ENCODE assay signal across 9 cellular contexts in genomic region chr13:40026741-40027140, GRCh38.
DNase-seq lines count a peak whose midpoint lies in the region; ATAC-seq and TF ChIP-seq lines count a peak whose summit lies in the region.
"Had no signal": no experiment of that assay in that cellular context is flagged by ENCODE, and none has a peak within 500 bp of the region (broad histone marks: within the 10 kb centered on the region; RNA-seq: fewer than 3 reads in every experiment).

No MANE protein-coding gene starts in this region.

- no peak overlapping the region for H3K27ac ChIP-seq in RWPE1
- H3K27ac ChIP-seq: adrenal gland had no signal

- POLR2A ChIA-PET in RWPE1 (lab: Yijun Ruan, JAX; ENCODE audit: low non-redundant PET), result no interaction called here

- DNase-seq in activated T-cell treated with anti-CD3 and anti-CD28 coated beads, Interleukin-2, amount 50 U/mL, for 4 hours, result peak; percentile 41
- DNase-seq in stimulated activated CD8-positive, alpha-beta memory T cell treated with anti-CD3 and anti-CD28 coated beads, Interleukin-7, amount 100 ng/mL, for 48 hours (ENCODE audit: extremely low read depth in 1 of 2, low read depth in 1 of 2), result peak; percentile 39 to 53
- DNase-seq in sciatic nerve (ENCODE audit: low spot score) (no peak), NCI-H748 (lab: John Stamatoyannopoulos, UW; ENCODE audit: unreplicated experiment) (no peak), RWPE1 (ENCODE audit: low spot score) (no peak)
- DNase-seq: adrenal gland, NCI-H82 had no signal

- H3K9me3 Mint-ChIP-seq in activated T-cell treated with anti-CD3 and anti-CD28 coated beads, Interleukin-2, amount 50 U/mL, for 4 hours, result no peaks in the 10 kb centered on the region

- no peaks in the 10 kb centered on the region for H3K27me3 Mint-ChIP-seq in activated T-cell treated with anti-CD3 and anti-CD28 coated beads, Interleukin-2, amount 50 U/mL, for 4 hours (ENCODE audit: low read depth)

- no peaks in the 10 kb centered on the region for H3K36me3 Mint-ChIP-seq in activated T-cell treated with anti-CD3 and anti-CD28 coated beads, Interleukin-2, amount 50 U/mL, for 4 hours (ENCODE audit: insufficient read depth)

- H3K4me1 Mint-ChIP-seq in activated T-cell treated with anti-CD3 and anti-CD28 coated beads, Interleukin-2, amount 50 U/mL, for 4 hours (ENCODE audit: low read depth), result peaks cover 43% of the 10 kb centered on the region

- H3K4me3 Mint-ChIP-seq in activated T-cell treated with anti-CD3 and anti-CD28 coated beads, Interleukin-2, amount 50 U/mL, for 4 hours, result peak overlapping the region; percentile 62

- no peak for TF ChIP-seq CTCF in RWPE1 (conservative IDR thresholded peaks at IDR 0.05; ENCODE audit: low read depth)

- ATAC-seq in GM19455 (IDR thresholded peaks at IDR 0.05; ENCODE audit: unreplicated experiment) (peak; percentile 33), HG03139 (IDR thresholded peaks at IDR 0.05; ENCODE audit: unreplicated experiment) (peak; percentile 2), sciatic nerve (no peak)
- ATAC-seq in activated T-cell treated with anti-CD3 and anti-CD28 coated beads, Interleukin-2, amount 50 U/mL, for 4 hours, result peak; percentile 74 to 76

- CTCF ChIA-PET in RWPE1 (lab: Yijun Ruan, JAX), result interaction anchor here (0.7 kb wide), 1 partner anchor 357 kb away, joined by 4 read pairs; no protein-coding TSS in a partner anchor

- intact Hi-C loops in sciatic nerve (cut with DNase I), result no loop called here

Comparison
In these comparisons a context has a peak if more than half of its experiments do, and no peak if none do; other contexts are left out.
1. DNase-seq: peak in activated T-cell treated with anti-CD3 and anti-CD28 coated beads, Interleukin-2, amount 50 U/mL, for 4 hours (single experiment) and stimulated activated CD8-positive, alpha-beta memory T cell treated with anti-CD3 and anti-CD28 coated beads, Interleukin-7, amount 100 ng/mL, for 48 hours (2 of 2); none in sciatic nerve (single experiment), NCI-H748 (single experiment) and RWPE1 (single experiment).